Comparison of ENCODE assay signal across 29 cellular contexts in genomic region chr19:8429826-8430225, GRCh38.
"Had no signal": no experiment of that assay in that cellular context is flagged by ENCODE, and none has a peak within 500 bp of the region (broad histone marks: within the 10 kb centered on the region; RNA-seq: fewer than 3 reads in every experiment).

No MANE protein-coding gene starts in this region.

- ATAC-seq: effector memory CD8-positive, alpha-beta T cell; esophagus mucosa; foreskin keratinocyte; gastrocnemius medialis; gastroesophageal sphincter; heart left ventricle; heart right ventricle had no signal

- H3K9me3 ChIP-seq: colonic mucosa, esophagus muscularis mucosa, esophagus squamous epithelium, gastrocnemius medialis, gastroesophageal sphincter, heart left ventricle, heart right ventricle had no signal

- H3K36me3 ChIP-seq: colonic mucosa had no signal

- FAIRE-seq: colon, endometrium, endothelial cell of umbilical vein, frontal cortex had no signal

- H3K4me1 ChIP-seq: colonic mucosa, foreskin keratinocyte had no signal

- H3K27me3 ChIP-seq: colonic mucosa, dorsolateral prefrontal cortex, esophagus muscularis mucosa, esophagus squamous epithelium, foreskin keratinocyte, gastrocnemius medialis, gastroesophageal sphincter, heart left ventricle, heart right ventricle, hepatocyte had no signal

- H3K4me2 ChIP-seq: hepatocyte had no signal

- H2AFZ ChIP-seq: hepatocyte had no signal

- H3K79me2 ChIP-seq: hepatocyte had no signal

- H3K4me3 ChIP-seq: colonic mucosa, coronary artery, dorsolateral prefrontal cortex, esophagus muscularis mucosa, esophagus squamous epithelium, gastrocnemius medialis, gastroesophageal sphincter, heart left ventricle, heart right ventricle, hepatocyte had no signal

- DNase-seq: colonic mucosa; cortex of kidney; dermis blood vessel endothelial cell; dorsolateral prefrontal cortex; effector CD4-positive, alpha-beta T cell; effector CD8-positive, alpha-beta T cell; effector memory CD4-positive, alpha-beta T cell; effector memory CD8-positive, alpha-beta T cell; endodermal cell; erythroblast; esophagus squamous epithelium; foreskin fibroblast; foreskin keratinocyte; foreskin melanocyte; gastrocnemius medialis; glutamatergic neuron; head of caudate nucleus; heart left ventricle; heart right ventricle had no signal

- H3K27ac ChIP-seq: colonic mucosa, coronary artery, dorsolateral prefrontal cortex, epithelial cell of prostate, esophagus muscularis mucosa, esophagus squamous epithelium, foreskin keratinocyte, gastrocnemius medialis, gastroesophageal sphincter, heart left ventricle, heart right ventricle, hepatocyte had no signal
